9 cellular contexts compared by ENCODE assay signal in the genomic region with DNA sequence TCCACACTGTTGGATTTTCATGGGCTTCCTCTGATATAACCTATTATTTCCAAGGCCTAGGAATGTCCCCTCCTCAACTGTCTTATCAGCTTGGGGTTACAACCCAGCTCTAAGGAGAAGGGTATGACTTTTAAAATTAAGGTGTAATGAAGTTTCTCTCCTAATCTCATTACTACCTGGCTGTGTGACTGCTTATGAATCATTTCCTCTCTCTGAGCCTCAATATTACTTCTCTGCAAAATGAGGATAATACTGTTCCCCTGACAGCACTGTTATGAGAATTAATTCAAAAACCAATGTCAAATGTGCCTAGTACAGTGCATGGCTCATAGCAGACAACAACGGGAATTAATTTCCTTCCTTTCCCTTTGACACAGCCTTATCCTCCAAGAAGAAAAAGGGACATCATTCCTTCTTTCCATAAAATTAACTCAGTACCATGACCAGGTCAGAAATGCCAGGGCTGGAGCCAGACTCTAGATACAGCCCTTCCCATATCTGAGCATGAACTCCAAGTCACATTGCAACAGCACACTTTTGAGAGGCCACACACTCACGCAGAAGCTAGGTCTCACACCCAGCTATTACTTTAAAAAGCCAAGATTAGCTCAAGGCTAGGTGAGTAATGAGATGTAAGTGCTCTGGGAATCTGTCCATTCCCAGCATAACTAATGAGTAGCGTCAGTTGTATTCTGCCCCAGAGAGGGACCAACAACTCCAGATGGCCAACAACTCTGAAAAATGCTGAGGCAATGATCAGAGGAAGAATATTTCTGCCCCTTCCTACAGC.
DNase-seq lines count a peak whose midpoint lies in the region; ATAC-seq and TF ChIP-seq lines count a peak whose summit lies in the region.
"Had no signal": no experiment of that assay in that cellular context is flagged by ENCODE, and none has a peak within 500 bp of the region (broad histone marks: within the 10 kb centered on the region; RNA-seq: fewer than 3 reads in every experiment).

No MANE protein-coding gene starts in this region.

- CTCF ChIA-PET in HCT116 (lab: Charles Lee), result interaction anchor here (1.4 kb wide), 1 partner anchor 35 kb away, joined by 3 read pairs; no protein-coding TSS in a partner anchor

- H3K27ac ChIP-seq in HCT116 (ENCODE audit: low read depth, low read length) (peak overlapping the region; percentile 37; the same call in 1 of the 2 replicates), foreskin keratinocyte (peak overlapping the region; percentile 77), gastrocnemius medialis (peak overlapping the region in 1 of 4 donors; percentile 16)

- H3K36me3 ChIP-seq in HCT116 (ENCODE audit: control insufficient read depth in 1 of 2, insufficient read depth in 2 of 2, low read length in 2 of 2), result no peaks in the 10 kb centered on the region
- no peaks in the 10 kb centered on the region for H3K36me3 ChIP-seq in gastrocnemius medialis

- peaks cover 16 to 31% of the 10 kb centered on the region in 2 experiments for H3K4me1 ChIP-seq in HCT116 (ENCODE audit: control insufficient read depth in 1 of 2, insufficient read depth in 2 of 2, low read length in 2 of 2)
- H3K4me1 ChIP-seq in foreskin keratinocyte, result peaks cover 18% of the 10 kb centered on the region
- peaks cover 22 to 43% of the 10 kb centered on the region in 2 donors for H3K4me1 ChIP-seq in gastrocnemius medialis

- ATAC-seq in HCT116, result peak; percentile 86
- ATAC-seq in foreskin keratinocyte, result peak; percentile 98
- ATAC-seq in gastrocnemius medialis, result peak; percentile 24 to 67

- no TSS peak for BruUV-seq in HCT116 (replicated peaks; lab: Mats Ljungman, UMichigan)

- DNase-seq in HCT116 (ENCODE audit: low read depth, low spot score) (no peak), T1000 (lab: John Stamatoyannopoulos, UW) (peak; percentile 36), foreskin keratinocyte (peak; percentile 95 to 99), gastrocnemius medialis (no peak), SIG-M5 (lab: John Stamatoyannopoulos, UW) (no peak), NK-92 (lab: John Stamatoyannopoulos, UW; ENCODE audit: unreplicated experiment) (no peak)
- no peak for DNase-seq in activated CD4-positive, alpha-beta T cell treated with anti-CD3 and anti-CD28 coated beads, Interleukin-2, amount 50 U/mL, for 1 hour
- DNase-seq in stimulated activated CD4-positive, alpha-beta T cell treated with anti-CD3 and anti-CD28 coated beads, Interleukin-1b, Interleukin-23, amount 100 ng/mL, for 48 hours, result no peak
- DNase-seq: activated CD8-positive, alpha-beta memory T cell treated with anti-CD3 and anti-CD28 coated beads for 24 hours had no signal

- peak overlapping the region; percentile 38 for H3K9ac ChIP-seq in HCT116 (ENCODE audit: low read length)

- POLR2A ChIA-PET in HCT116 (lab: Charles Lee), result interaction anchor here (0.6 kb wide), 1 partner anchor 15 kb away, joined by 3 read pairs; no protein-coding TSS in a partner anchor

- H3K9me3 ChIP-seq in HCT116 (ENCODE audit: control insufficient read depth in 1 of 2, insufficient read depth in 1 of 2, low read depth in 1 of 2, low read length in 2 of 2) (no peaks in the 10 kb centered on the region), gastrocnemius medialis (no peaks in the 10 kb centered on the region)

- H4K20me1 ChIP-seq in HCT116 (ENCODE audit: insufficient read depth), result no peaks in the 10 kb centered on the region

- no peak for TF ChIP-seq RAD21 in HCT116 (IDR thresholded peaks at IDR 0.05; ENCODE audit: low read depth)

- RAD21 ChIA-PET in HCT116 (lab: Charles Lee; ENCODE audit: low non-redundant PET in 1 of 2, low total read pairs in 2 of 2, uncharacterized antibody in 2 of 2, unreplicated experiment in 2 of 2), result interaction anchor here in 1 of 2 experiments (0.6 kb wide), 1 partner anchor 58 kb away, joined by 3 read pairs; no protein-coding TSS in a partner anchor

- no peak for TF ChIP-seq CTCF in HCT116 (IDR thresholded peaks at IDR 0.05 in 2 of 3, conservative IDR thresholded peaks at IDR 0.05 in 1 of 3; ENCODE audit: borderline replicate concordance in 1 of 3, insufficient read depth in 1 of 3, low read depth in 2 of 3, low read length in 2 of 3)
- no peak for TF ChIP-seq CTCF in foreskin keratinocyte (conservative IDR thresholded peaks at IDR 0.05)
- no peak for TF ChIP-seq CTCF in gastrocnemius medialis (IDR thresholded peaks at IDR 0.05 in 4 of 5, conservative IDR thresholded peaks at IDR 0.05 in 1 of 5)

- peak overlapping the region; percentile 71 for H3K4me2 ChIP-seq in HCT116 (ENCODE audit: low read length)

- H3K79me2 ChIP-seq in HCT116 (ENCODE audit: insufficient read depth, low read length), result peaks cover 37% of the 10 kb centered on the region

- no peaks in the 10 kb centered on the region for H3K9me2 ChIP-seq in HCT116 (ENCODE audit: insufficient read depth)

- H3K4me3 ChIP-seq in HCT116 (replicated peaks in 1 of 2; ENCODE audit: low read depth in 1 of 2, low read length in 2 of 2) (peak overlapping the region in 1 of 2 experiments; percentile 22; a peak in 2 of 4 replicates), gastrocnemius medialis (no peak overlapping the region)

- H3K27me3 ChIP-seq in HCT116 (ENCODE audit: insufficient read depth, low read length) (no peaks in the 10 kb centered on the region), foreskin keratinocyte (no peaks in the 10 kb centered on the region), gastrocnemius medialis (no peaks in the 10 kb centered on the region)

- no peak overlapping the region for H2AFZ ChIP-seq in HCT116 (ENCODE audit: low read depth, low read length, poor library complexity, severe bottlenecking)

- in situ Hi-C loops in gastrocnemius medialis (cut with MboI; ENCODE audit: low sequenced_read_pairs in 4 of 4), result no loop called here

- TF ChIP-seq POLR2A in HCT116 (IDR thresholded peaks at IDR 0.05; ENCODE audit: borderline replicate concordance, extremely low read depth, insufficient read depth, insufficient read length) (no peak), gastrocnemius medialis (IDR thresholded peaks at IDR 0.05) (no peak)

- intact Hi-C loops in HCT116 (cut with micrococcal nuclease), result no loop called here
- intact Hi-C loops in gastrocnemius medialis (cut with DNase I; ENCODE audit: low total_unique reads), result loop anchor here (10.0 kb wide), 1 partner anchor 212 kb away; the partner anchor contains the start of genes ARPC5L and RPL35

TF ChIP-seq in HCT116, 20 proteins besides CTCF, POLR2A, EP300 and RAD21 (continues in another document):
- TF ChIP-seq FOSL1 (IDR thresholded peaks at IDR 0.05; ENCODE audit: low read depth) (peak; percentile 62), SP1 (IDR thresholded peaks at IDR 0.05; ENCODE audit: low read depth) (peak; percentile 53), SRF (IDR thresholded peaks at IDR 0.05; ENCODE audit: low read depth) (0 out of 2 replicates have a peak, but pooled peaks have one; percentile 15), EZH2phosphoT487 (IDR thresholded peaks at IDR 0.05; ENCODE audit: borderline replicate concordance) (no peak), JUND (IDR thresholded peaks at IDR 0.05) (peak; percentile 52), EZH2 (IDR thresholded peaks at IDR 0.05) (no peak), SIN3A (IDR thresholded peaks at IDR 0.05; ENCODE audit: low read depth) (peak; percentile 37; the same call in 1 of the 2 replicates), ZNF274 (IDR thresholded peaks at IDR 0.05; ENCODE audit: low read depth, low read length) (no peak), TCF7L2 (IDR thresholded peaks at IDR 0.05; ENCODE audit: borderline replicate concordance, extremely low read depth, insufficient read depth, insufficient read length) (no peak), EGR1 (IDR thresholded peaks at IDR 0.05; ENCODE audit: low read depth) (no peak)
- TF ChIP-seq, protein P1, sequence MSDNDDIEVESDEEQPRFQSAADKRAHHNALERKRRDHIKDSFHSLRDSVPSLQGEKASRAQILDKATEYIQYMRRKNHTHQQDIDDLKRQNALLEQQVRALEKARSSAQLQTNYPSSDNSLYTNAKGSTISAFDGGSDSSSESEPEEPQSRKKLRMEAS (IDR thresholded peaks at IDR 0.05), result no peak
- TF ChIP-seq, protein P2, sequence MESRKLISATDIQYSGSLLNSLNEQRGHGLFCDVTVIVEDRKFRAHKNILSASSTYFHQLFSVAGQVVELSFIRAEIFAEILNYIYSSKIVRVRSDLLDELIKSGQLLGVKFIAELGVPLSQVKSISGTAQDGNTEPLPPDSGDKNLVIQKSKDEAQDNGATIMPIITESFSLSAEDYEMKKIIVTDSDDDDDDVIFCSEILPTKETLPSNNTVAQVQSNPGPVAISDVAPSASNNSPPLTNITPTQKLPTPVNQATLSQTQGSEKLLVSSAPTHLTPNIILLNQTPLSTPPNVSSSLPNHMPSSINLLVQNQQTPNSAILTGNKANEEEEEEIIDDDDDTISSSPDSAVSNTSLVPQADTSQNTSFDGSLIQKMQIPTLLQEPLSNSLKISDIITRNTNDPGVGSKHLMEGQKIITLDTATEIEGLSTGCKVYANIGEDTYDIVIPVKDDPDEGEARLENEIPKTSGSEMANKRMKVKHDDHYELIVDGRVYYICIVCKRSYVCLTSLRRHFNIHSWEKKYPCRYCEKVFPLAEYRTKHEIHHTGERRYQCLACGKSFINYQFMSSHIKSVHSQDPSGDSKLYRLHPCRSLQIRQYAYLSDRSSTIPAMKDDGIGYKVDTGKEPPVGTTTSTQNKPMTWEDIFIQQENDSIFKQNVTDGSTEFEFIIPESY (IDR thresholded peaks at IDR 0.05; ENCODE audit: extremely low read depth, insufficient replicate concordance, low read length), result no peak
- TF ChIP-seq, protein P3, sequence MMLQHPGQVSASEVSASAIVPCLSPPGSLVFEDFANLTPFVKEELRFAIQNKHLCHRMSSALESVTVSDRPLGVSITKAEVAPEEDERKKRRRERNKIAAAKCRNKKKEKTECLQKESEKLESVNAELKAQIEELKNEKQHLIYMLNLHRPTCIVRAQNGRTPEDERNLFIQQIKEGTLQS (IDR thresholded peaks at IDR 0.05), result no peak

Comparison
In these comparisons a context has a peak if more than half of its experiments do, and no peak if none do; other contexts are left out.
1. ATAC-seq: peak in every context shown above with its lines; median percentile 98 in foreskin keratinocyte; 86 in HCT116; 46 in gastrocnemius medialis.
2. DNase-seq: peak in T1000 (single experiment) and foreskin keratinocyte (2 of 2); none in HCT116 (single experiment), gastrocnemius medialis (0 of 2), activated CD4-positive, alpha-beta T cell treated with anti-CD3 and anti-CD28 coated beads, Interleukin-2, amount 50 U/mL, for 1 hour (single experiment), SIG-M5 (single experiment), NK-92 (single experiment) and stimulated activated CD4-positive, alpha-beta T cell treated with anti-CD3 and anti-CD28 coated beads, Interleukin-1b, Interleukin-23, amount 100 ng/mL, for 48 hours (single experiment).